Comparison of ENCODE assay signal across 16 cellular contexts in genomic region chr16:85680352-85680944, GRCh38. TPM values are rescaled to one million over a fixed set of nuclear protein-coding genes. Genes with fewer than 3 reads are reported as not detected.
DNase-seq lines count a peak whose midpoint lies in the region; ATAC-seq and TF ChIP-seq lines count a peak whose summit lies in the region.
"Had no signal": no experiment of that assay in that cellular context is flagged by ENCODE, and none has a peak within 500 bp of the region (broad histone marks: within the 10 kb centered on the region; RNA-seq: fewer than 3 reads in every experiment).

No MANE protein-coding gene starts in this region.

- peaks cover 8% of the 10 kb centered on the region for H3K4me1 ChIP-seq in lower lobe of right lung
- peaks cover 0 to 30% (median 11%) of the 10 kb centered on the region in 4 donors for H3K4me1 ChIP-seq in transverse colon

- H3K4me3 ChIP-seq in lower lobe of right lung (no peak overlapping the region), transverse colon (no peak overlapping the region)
- H3K4me3 ChIP-seq: psoas muscle, smooth muscle cell had no signal

- TF ChIP-seq CTCF in lower lobe of right lung (IDR thresholded peaks at IDR 0.05) (no peak), transverse colon (IDR thresholded peaks at IDR 0.05) (no peak)

- no peak for TF ChIP-seq POLR2A in transverse colon (IDR thresholded peaks at IDR 0.05)

- CTCF ChIA-PET in activated naive CD4-positive, alpha-beta T cell treated with anti-CD3 and anti-CD28 coated beads, Interleukin-2, amount 10 ng/mL, durations not matched to agents 7 days and 5 days (lab: Charles Lee) = no interaction called here

- H3K36me3 ChIP-seq in lower lobe of right lung (peaks cover 19% of the 10 kb centered on the region), transverse colon (peaks cover 0 to 12% (median 0%) of the 10 kb centered on the region in 4 donors)

- no peak overlapping the region for H3K4me3 Mint-ChIP-seq in activated naive CD4-positive, alpha-beta T cell treated with anti-CD3 and anti-CD28 coated beads, Interleukin-2, amount 10 ng/mL, durations not matched to agents 7 days and 5 days
- no peak overlapping the region for H3K4me3 Mint-ChIP-seq in T-helper 2 cell treated with Interferon-gamma antibody and Interleukin-4, amounts not matched to agents 5 μg/mL and 100 μg/mL, for 36 hours
- H3K4me3 Mint-ChIP-seq: activated naive CD8-positive, alpha-beta T cell treated with anti-CD3 and anti-CD28 coated beads, Interleukin-2, amount 50 U/mL, for 24 hours; dendritic cell treated with granulocyte-macrophage colony-stimulating factor and Interleukin-4, amounts not matched to agents 40 ng/mL and 50 ng/mL, for 4 days; nephron had no signal

- ATAC-seq in lower lobe of right lung (peak; percentile 19 to 22), GM19328 (IDR thresholded peaks at IDR 0.05; ENCODE audit: unreplicated experiment) (no peak)
- ATAC-seq: activated naive CD8-positive, alpha-beta T cell treated with anti-CD3 and anti-CD28 coated beads, Interleukin-2, amount 50 U/mL, for 24 hours; psoas muscle had no signal

- H3K9me3 ChIP-seq in lower lobe of right lung = no peaks in the 10 kb centered on the region
- H3K9me3 ChIP-seq in transverse colon = no peaks in the 10 kb centered on the region
- H3K9me3 ChIP-seq: psoas muscle had no signal

- in situ Hi-C loops in transverse colon (cut with MboI; ENCODE audit: low pct_ligation_motif_present in 1 of 4, low pct_unique_long_range_greater_than_20kb in 1 of 4, low sequenced_read_pairs in 3 of 4) = no loop called here

- intact Hi-C loops in lower lobe of right lung (cut with DNase I) (no loop called here), transverse colon (cut with DNase I; ENCODE audit: low total_unique reads) (no loop called here)

- H3K4me1 Mint-ChIP-seq in activated naive CD4-positive, alpha-beta T cell treated with anti-CD3 and anti-CD28 coated beads, Interleukin-2, amount 10 ng/mL, durations not matched to agents 7 days and 5 days = peaks cover 17% of the 10 kb centered on the region
- peaks cover 21% of the 10 kb centered on the region for H3K4me1 Mint-ChIP-seq in T-helper 2 cell treated with Interferon-gamma antibody and Interleukin-4, amounts not matched to agents 5 μg/mL and 100 μg/mL, for 36 hours (ENCODE audit: low read depth)

- peak overlapping the region; percentile 64 for H3K27ac Mint-ChIP-seq in activated naive CD4-positive, alpha-beta T cell treated with anti-CD3 and anti-CD28 coated beads, Interleukin-2, amount 10 ng/mL, durations not matched to agents 7 days and 5 days
- H3K27ac Mint-ChIP-seq in T-helper 2 cell treated with Interferon-gamma antibody and Interleukin-4, amounts not matched to agents 5 μg/mL and 100 μg/mL, for 36 hours = peak overlapping the region; percentile 20
- H3K27ac Mint-ChIP-seq: activated naive CD8-positive, alpha-beta T cell treated with anti-CD3 and anti-CD28 coated beads, Interleukin-2, amount 50 U/mL, for 24 hours; dendritic cell treated with granulocyte-macrophage colony-stimulating factor and Interleukin-4, amounts not matched to agents 40 ng/mL and 50 ng/mL, for 4 days had no signal

- peaks cover 31% of the 10 kb centered on the region for H3K36me3 Mint-ChIP-seq in activated naive CD4-positive, alpha-beta T cell treated with anti-CD3 and anti-CD28 coated beads, Interleukin-2, amount 10 ng/mL, durations not matched to agents 7 days and 5 days
- H3K36me3 Mint-ChIP-seq in T-helper 2 cell treated with Interferon-gamma antibody and Interleukin-4, amounts not matched to agents 5 μg/mL and 100 μg/mL, for 36 hours (ENCODE audit: low read depth) = peaks cover 33% of the 10 kb centered on the region

- H3K27me3 ChIP-seq in lower lobe of right lung (ENCODE audit: low read depth) (no peaks in the 10 kb centered on the region), transverse colon (no peaks in the 10 kb centered on the region)

- no peak for DNase-seq in activated naive CD4-positive, alpha-beta T cell treated with anti-CD3 and anti-CD28 coated beads, Interleukin-2, amount 10 ng/mL, durations not matched to agents 7 days and 5 days
- no peak for DNase-seq in activated naive CD4-positive, alpha-beta T cell treated with anti-CD3 and anti-CD28 coated beads, Interleukin-2, amount 50 U/mL, for 16 hours
- no peak for DNase-seq in T-helper 2 cell treated with Interferon-gamma antibody and Interleukin-4, amounts not matched to agents 5 μg/mL and 100 μg/mL, for 36 hours (ENCODE audit: low spot score)
- DNase-seq in lower lobe of right lung = peak; percentile 14
- DNase-seq in transverse colon = no peak
- no peak for DNase-seq in NOMO-1 treated with DMSO at 0.1 percent for 48 hours (lab: John Stamatoyannopoulos, UW; ENCODE audit: unreplicated experiment)
- DNase-seq in DMS79 (lab: John Stamatoyannopoulos, UW) = no peak
- DNase-seq: activated CD4-positive, alpha-beta T cell treated with anti-CD3 and anti-CD28 coated beads, Interleukin-2, amount 50 U/mL, for 1 hour; activated naive CD8-positive, alpha-beta T cell treated with anti-CD3 and anti-CD28 coated beads, Interleukin-2, amount 50 U/mL, for 24 hours; NCI-H1105; NCI-H2107; psoas muscle had no signal

- H3K27ac ChIP-seq in lower lobe of right lung (no peak overlapping the region), transverse colon (peak overlapping the region; percentile 25 to 55 (median 40))
- H3K27ac ChIP-seq: psoas muscle had no signal

- 76 to 90% methylated on average over 3 to 6 of the region's 6 CpGs for WGBS in transverse colon (ENCODE audit: low coverage in 1 of 2), 2 donors

- no peak for TF ChIP-seq EP300 in transverse colon (IDR thresholded peaks at IDR 0.05; ENCODE audit: low read depth)

- H3K27me3 Mint-ChIP-seq in activated naive CD4-positive, alpha-beta T cell treated with anti-CD3 and anti-CD28 coated beads, Interleukin-2, amount 10 ng/mL, durations not matched to agents 7 days and 5 days = no peaks in the 10 kb centered on the region
- no peaks in the 10 kb centered on the region for H3K27me3 Mint-ChIP-seq in T-helper 2 cell treated with Interferon-gamma antibody and Interleukin-4, amounts not matched to agents 5 μg/mL and 100 μg/mL, for 36 hours (ENCODE audit: low read depth)
- H3K27me3 Mint-ChIP-seq: activated naive CD8-positive, alpha-beta T cell treated with anti-CD3 and anti-CD28 coated beads, Interleukin-2, amount 50 U/mL, for 24 hours; dendritic cell treated with granulocyte-macrophage colony-stimulating factor and Interleukin-4, amounts not matched to agents 40 ng/mL and 50 ng/mL, for 4 days had no signal

- H3K9me3 Mint-ChIP-seq in activated naive CD4-positive, alpha-beta T cell treated with anti-CD3 and anti-CD28 coated beads, Interleukin-2, amount 10 ng/mL, durations not matched to agents 7 days and 5 days = no peaks in the 10 kb centered on the region
- no peaks in the 10 kb centered on the region for H3K9me3 Mint-ChIP-seq in T-helper 2 cell treated with Interferon-gamma antibody and Interleukin-4, amounts not matched to agents 5 μg/mL and 100 μg/mL, for 36 hours
- H3K9me3 Mint-ChIP-seq: activated naive CD8-positive, alpha-beta T cell treated with anti-CD3 and anti-CD28 coated beads, Interleukin-2, amount 50 U/mL, for 24 hours; dendritic cell treated with granulocyte-macrophage colony-stimulating factor and Interleukin-4, amounts not matched to agents 40 ng/mL and 50 ng/mL, for 4 days; nephron had no signal

RNA-seq across cellular contexts. Expression of gene GINS2, which starts 8.3 kb away (rescaled TPM):
- total RNA-seq in lower lobe of right lung (1.1 TPM), transverse colon (1 to 10 TPM in 2 of 4 donors, under 1 TPM in 1, not detected in 1; 1.00 to 4.4 (median 1.2) TPM)
